In genomic region chr9:70004310-70004709, GRCh38 we compare ENCODE assay signal across 17 cellular contexts. TPM values are rescaled to one million over a fixed set of nuclear protein-coding genes. Genes with fewer than 3 reads are reported as not detected.
DNase-seq lines count a peak whose midpoint lies in the region; ATAC-seq and TF ChIP-seq lines count a peak whose summit lies in the region.
"Had no signal": no experiment of that assay in that cellular context is flagged by ENCODE, and none has a peak within 500 bp of the region (broad histone marks: within the 10 kb centered on the region; RNA-seq: fewer than 3 reads in every experiment).

No MANE protein-coding gene starts in this region.

- no peak overlapping the region for H3K4me3 ChIP-seq in fibroblast of mammary gland (ENCODE audit: control insufficient read depth, low read depth, low read length)
- no peak overlapping the region for H3K4me3 ChIP-seq in skeletal muscle cell (ENCODE audit: low read depth, low read length)
- no peak overlapping the region for H3K4me3 ChIP-seq in tibial nerve

- TF ChIP-seq CTCF in fibroblast of mammary gland (conservative IDR thresholded peaks at IDR 0.05; ENCODE audit: control insufficient read depth, insufficient read depth, low read depth, low read length) = no peak
- no peak for TF ChIP-seq CTCF in tibial nerve (IDR thresholded peaks at IDR 0.05)

- no peak overlapping the region for H3K27ac ChIP-seq in tibial nerve
- H3K27ac ChIP-seq: C4-2B had no signal

- DNase-seq in ELR (ENCODE audit: low read depth) (peak; percentile 43), LHCN-M2 (ENCODE audit: low read depth) (peak; percentile 26), fibroblast of mammary gland (ENCODE audit: low read depth) (peak; percentile 40), skeletal muscle cell (ENCODE audit: low read depth) (peak; percentile 31), OCI-M1 (lab: John Stamatoyannopoulos, UW) (no peak), NCI-H524 (lab: John Stamatoyannopoulos, UW) (no peak), tibial nerve (ENCODE audit: low spot score in 2 of 2) (no peak)
- DNase-seq: COR-L47, GDM1, GOT3, Kasumi-1, NCI-H1417, NCI-H1930, NCI-H510A, SIG-M5 had no signal

- H3K27me3 ChIP-seq in tibial nerve = no peaks in the 10 kb centered on the region

- TF ChIP-seq POLR2A in tibial nerve (IDR thresholded peaks at IDR 0.05) = no peak

- peaks cover 0 to 6% (median 0%) of the 10 kb centered on the region in 4 donors for H3K4me1 ChIP-seq in tibial nerve

- no peak for TF ChIP-seq EP300 in tibial nerve (IDR thresholded peaks at IDR 0.05)

- H3K9me3 ChIP-seq in tibial nerve = no peaks in the 10 kb centered on the region

- WGBS in tibial nerve, 2 donors = 47 to 62% methylated on average over 1 of the region's 1 CpG

- no peaks in the 10 kb centered on the region for H3K36me3 ChIP-seq in tibial nerve

- ATAC-seq in HG03442 (IDR thresholded peaks at IDR 0.05; ENCODE audit: unreplicated experiment) = no peak

RNA-seq across cellular contexts. Expression of gene MAMDC2, which starts 39.3 kb away (rescaled TPM):
- total RNA-seq in LHCN-M2 (2014; rRNA removed) (42.1 and 53.2 TPM in 2 replicates), tibial nerve (10 to 100 TPM; 24.9 to 75.9 (median 60.8) TPM)
- 19.7 TPM for polyA plus RNA-seq in LHCN-M2 (2012)

Comparison
In these comparisons a context has a peak if more than half of its experiments do, and no peak if none do; other contexts are left out.
1. DNase-seq: peak in ELR (single experiment), LHCN-M2 (single experiment), fibroblast of mammary gland (single experiment) and skeletal muscle cell (single experiment); none in OCI-M1 (single experiment), NCI-H524 (0 of 2) and tibial nerve (0 of 2).